22 cellular contexts compared by ENCODE assay signal in the genomic region with DNA sequence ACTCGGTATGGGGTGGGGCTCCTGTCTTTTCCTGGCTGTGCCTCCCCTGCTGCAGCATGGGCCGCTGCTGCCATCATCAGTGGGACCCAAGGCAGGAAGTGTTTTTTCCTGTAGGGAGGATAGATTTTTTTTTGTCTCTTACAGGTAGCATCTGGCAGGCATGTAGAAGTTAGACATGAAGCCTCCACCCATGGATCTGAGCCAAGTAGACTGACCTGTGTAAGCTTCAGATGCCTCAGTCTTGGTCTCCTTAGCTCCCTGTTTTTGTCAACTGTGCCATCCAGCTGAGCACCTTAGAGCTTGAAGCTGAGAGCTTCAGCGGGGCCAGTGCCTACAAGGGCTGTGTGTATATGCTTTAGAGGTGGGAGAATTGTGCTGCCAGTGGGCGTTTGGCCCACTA.
DNase-seq lines count a peak whose midpoint lies in the region; ATAC-seq, FAIRE-seq and TF ChIP-seq lines count a peak whose summit lies in the region.
"Had no signal": no experiment of that assay in that cellular context is flagged by ENCODE, and none has a peak within 500 bp of the region (broad histone marks: within the 10 kb centered on the region; RNA-seq: fewer than 3 reads in every experiment).

No MANE protein-coding gene starts in this region.

- H3K4me3 ChIP-seq in BLaER1 (no peak overlapping the region), DOHH2 (ENCODE audit: low read length) (peak overlapping the region; percentile 53), GM12878 (no peak overlapping the region), hepatocyte (no peak overlapping the region)
- H3K4me3 ChIP-seq: GM23248, PC-9 had no signal

- H4K20me1 ChIP-seq in BLaER1 (peaks cover 80% of the 10 kb centered on the region), DOHH2 (ENCODE audit: control insufficient read depth, insufficient read depth, low read depth, low read length) (no peaks in the 10 kb centered on the region), GM12878 (ENCODE audit: control insufficient read depth, insufficient read depth) (no peaks in the 10 kb centered on the region), hepatocyte (ENCODE audit: insufficient read depth, poor library complexity, severe bottlenecking) (no peaks in the 10 kb centered on the region)

- intact Hi-C loops in GM12878 (cut with micrococcal nuclease; ENCODE audit: unreplicated experiment), result no loop called here

- H3K36me3 Mint-ChIP-seq in activated CD8-positive, alpha-beta memory T cell treated with anti-CD3 and anti-CD28 coated beads, Interleukin-2, amount 10 ng/mL, durations not matched to agents 7 days and 5 days, result no peaks in the 10 kb centered on the region
- H3K36me3 Mint-ChIP-seq: CD8-positive, alpha-beta T cell had no signal

- H3K9me3 Mint-ChIP-seq in activated CD8-positive, alpha-beta memory T cell treated with anti-CD3 and anti-CD28 coated beads, Interleukin-2, amount 10 ng/mL, durations not matched to agents 7 days and 5 days (ENCODE audit: low read depth), result peaks cover 2% of the 10 kb centered on the region
- H3K9me3 Mint-ChIP-seq: CD8-positive, alpha-beta T cell had no signal

- H3K27me3 ChIP-seq in BLaER1, result no peaks in the 10 kb centered on the region
- H3K27me3 ChIP-seq in DOHH2 (ENCODE audit: control insufficient read depth, low read length), result no peaks in the 10 kb centered on the region
- no peaks in the 10 kb centered on the region for H3K27me3 ChIP-seq in GM12878 (replicated peaks in 1 of 2; ENCODE audit: control insufficient read depth in 2 of 2, insufficient read depth in 2 of 2, low read length in 1 of 2)
- no peaks in the 10 kb centered on the region for H3K27me3 ChIP-seq in hepatocyte

- no peak overlapping the region for H3K27ac Mint-ChIP-seq in activated CD8-positive, alpha-beta memory T cell treated with anti-CD3 and anti-CD28 coated beads, Interleukin-2, amount 10 ng/mL, durations not matched to agents 7 days and 5 days
- H3K27ac Mint-ChIP-seq: CD8-positive, alpha-beta T cell had no signal

- peak; percentile 68 for DNase-seq in NCI-H2171 treated with DMSO at 0.1 percent for 48 hours (lab: John Stamatoyannopoulos, UW)
- no peak for DNase-seq in GM12878 (ENCODE audit: low read depth, low spot score)
- DNase-seq in activated CD8-positive, alpha-beta memory T cell treated with anti-CD3 and anti-CD28 coated beads, Interleukin-2, amount 10 ng/mL, durations not matched to agents 7 days and 5 days, result no peak
- no peak for DNase-seq in stimulated activated CD4-positive, alpha-beta T cell treated with anti-CD3 and anti-CD28 coated beads, Interleukin-4, amount 100 ng/mL, for 1 hour
- no peak for DNase-seq in hepatocyte (ENCODE audit: low spot score)
- no peak for DNase-seq in SKM-1 (lab: John Stamatoyannopoulos, UW; ENCODE audit: unreplicated experiment)
- DNase-seq: C1 segment of cervical spinal cord; CD8-positive, alpha-beta T cell; DMS 273 treated with DMSO at 0.1 percent for 48 hours; DMS79; GM23248; H7; NCI-H1092 treated with DMSO at 0.1 percent for 48 hours; NCI-H1436; NCI-H187 treated with DMSO at 0.1 percent for 48 hours; NCI-H446; NCI-H524 treated with DMSO at 0.1 percent for 48 hours; PC-9; Right ventricle myocardium superior had no signal

- H3K27me3 Mint-ChIP-seq in activated CD8-positive, alpha-beta memory T cell treated with anti-CD3 and anti-CD28 coated beads, Interleukin-2, amount 10 ng/mL, durations not matched to agents 7 days and 5 days, result peaks cover 11% of the 10 kb centered on the region

- WGBS in GM12878 (ENCODE audit: insufficient coverage, insufficient replicate concordance, low lambda C conversion rate, missing lambda C conversion rate), result 27% methylated on average over 4 of the region's 4 CpGs
- WGBS in hepatocyte (ENCODE audit: low lambda C conversion rate, missing lambda C conversion rate), result 82% methylated on average over 4 of the region's 4 CpGs

- FAIRE-seq in GM12878 (lab: Jason Lieb, UNC), result no peak
- FAIRE-seq: A204.1 had no signal

- peak; percentile 29; the same call in 1 of the 2 replicates for TF ChIP-seq RAD21 in GM12878 (IDR thresholded peaks at IDR 0.05; ENCODE audit: insufficient read depth, low read depth, low read length)

- H3K9ac ChIP-seq in BLaER1, result no peak overlapping the region
- no peak overlapping the region for H3K9ac ChIP-seq in GM12878 (ENCODE audit: control insufficient read depth, insufficient read depth, low read length)
- H3K9ac ChIP-seq: GM23248 had no signal

- peaks cover 10% of the 10 kb centered on the region for H3K4me1 Mint-ChIP-seq in activated CD8-positive, alpha-beta memory T cell treated with anti-CD3 and anti-CD28 coated beads, Interleukin-2, amount 10 ng/mL, durations not matched to agents 7 days and 5 days

- TF ChIP-seq POLR2A in GM12878 (IDR thresholded peaks at IDR 0.05; ENCODE audit: low read depth, low read length), result no peak

- in situ Hi-C loops in GM12878 (cut with MboI), result no loop called here

- H3K9me2 ChIP-seq in DOHH2 (replicated peaks; ENCODE audit: control insufficient read depth, low read length), result no peaks in the 10 kb centered on the region
- H3K9me2 ChIP-seq in hepatocyte (replicated peaks; ENCODE audit: insufficient read depth), result no peaks in the 10 kb centered on the region

- H3K36me3 ChIP-seq in BLaER1, result peaks cover 29% of the 10 kb centered on the region
- H3K36me3 ChIP-seq in DOHH2 (ENCODE audit: control insufficient read depth, low read length), result peaks cover 10% of the 10 kb centered on the region
- H3K36me3 ChIP-seq in GM12878 (ENCODE audit: control insufficient read depth in 2 of 2, insufficient read depth in 2 of 2, low read length in 1 of 2), result peaks cover 0 to 9% of the 10 kb centered on the region in 2 experiments; a peak in 2 of 4 replicates
- H3K36me3 ChIP-seq in hepatocyte (replicated peaks; ENCODE audit: insufficient read depth, low read depth), result no peaks in the 10 kb centered on the region

- H2AFZ ChIP-seq in GM12878 (ENCODE audit: control insufficient read depth, low read depth, low read length), result no peak overlapping the region
- H2AFZ ChIP-seq in hepatocyte, result no peak overlapping the region
- H2AFZ ChIP-seq: GM23248, PC-9 had no signal

- CTCF ChIA-PET in GM12878 (lab: Yijun Ruan, JAX), result interaction anchor here (0.6 to 2.7 kb wide), 5 partner anchors 7 to 108 kb away, joined by 3 to 11 read pairs (median 8); no protein-coding TSS in a partner anchor
- CTCF ChIA-PET in activated CD8-positive, alpha-beta memory T cell treated with anti-CD3 and anti-CD28 coated beads, Interleukin-2, amount 10 ng/mL, durations not matched to agents 7 days and 5 days (lab: Charles Lee), result no interaction called here

- H3K79me2 ChIP-seq in DOHH2 (ENCODE audit: control insufficient read depth, low read length), result peaks cover 81% of the 10 kb centered on the region
- H3K79me2 ChIP-seq in GM12878 (ENCODE audit: control insufficient read depth, insufficient read depth, low read length), result peaks cover 7% of the 10 kb centered on the region
- peaks cover 29% of the 10 kb centered on the region for H3K79me2 ChIP-seq in hepatocyte

- H3K4me3 Mint-ChIP-seq in activated CD8-positive, alpha-beta memory T cell treated with anti-CD3 and anti-CD28 coated beads, Interleukin-2, amount 10 ng/mL, durations not matched to agents 7 days and 5 days, result no peak overlapping the region
- H3K4me3 Mint-ChIP-seq: CD8-positive, alpha-beta T cell had no signal

- ATAC-seq in GM12878, result no peak
- ATAC-seq in activated CD8-positive, alpha-beta memory T cell treated with anti-CD3 and anti-CD28 coated beads, Interleukin-2, amount 10 ng/mL, durations not matched to agents 7 days and 5 days, result no peak
- ATAC-seq: CD8-positive, alpha-beta T cell had no signal

- TF ChIP-seq EP300 in GM12878 (IDR thresholded peaks at IDR 0.05; ENCODE audit: borderline replicate concordance in 1 of 2, control insufficient read depth in 1 of 2, low read depth in 2 of 2, low read length in 2 of 2), result no peak

- peaks cover 59% of the 10 kb centered on the region for H3F3A ChIP-seq in DOHH2 (ENCODE audit: control insufficient read depth, insufficient read depth)

- SMC1A ChIA-PET in GM12878 (lab: Charles Lee; ENCODE audit: uncharacterized antibody, unreplicated experiment), result interaction anchor here (0.8 to 9.3 kb wide), 9 partner anchors 10 to 95 kb away, joined by 3 to 88 read pairs (median 3); no protein-coding TSS in a partner anchor

- peaks cover 59% of the 10 kb centered on the region for H3K4me1 ChIP-seq in BLaER1
- H3K4me1 ChIP-seq in DOHH2 (ENCODE audit: control insufficient read depth, low read length), result peaks cover 91% of the 10 kb centered on the region
- peaks cover 37% of the 10 kb centered on the region for H3K4me1 ChIP-seq in GM12878 (ENCODE audit: control insufficient read depth, insufficient read depth, low read length)
- H3K4me1 ChIP-seq in hepatocyte (ENCODE audit: insufficient read depth), result peaks cover 8% of the 10 kb centered on the region

- H3K9me3 ChIP-seq in BLaER1 (peaks cover 23% of the 10 kb centered on the region), DOHH2 (ENCODE audit: control insufficient read depth, insufficient read depth, low read length) (no peaks in the 10 kb centered on the region), GM12878 (replicated peaks; ENCODE audit: control insufficient read depth, insufficient read depth, low read length) (no peaks in the 10 kb centered on the region; the same call in 2 of the 3 replicates), hepatocyte (ENCODE audit: low read depth) (no peaks in the 10 kb centered on the region)

- RAD21 ChIA-PET in GM12878 (lab: Charles Lee; ENCODE audit: unreplicated experiment), result interaction anchor here (0.7 to 7.5 kb wide), 6 partner anchors 9 to 91 kb away, joined by 3 to 35 read pairs (median 3); no protein-coding TSS in a partner anchor

- H3K4me2 ChIP-seq in BLaER1 (peak overlapping the region; percentile 72), DOHH2 (ENCODE audit: low read length) (peak overlapping the region; percentile 73), GM12878 (ENCODE audit: control insufficient read depth, insufficient read depth) (no peak overlapping the region), hepatocyte (no peak overlapping the region)
- H3K4me2 ChIP-seq: PC-9 had no signal

- POLR2A ChIA-PET in GM12878 (lab: Charles Lee), result interaction anchor here (0.6 kb wide), 1 partner anchor 38 kb away, joined by 3 read pairs; no protein-coding TSS in a partner anchor

- H3K27ac ChIP-seq in BLaER1, result 0 out of 2 replicates have a peak overlapping the region, but pooled peaks have one; percentile 24
- peak overlapping the region; percentile 95 for H3K27ac ChIP-seq in DOHH2 (ENCODE audit: low read depth, low read length)
- H3K27ac ChIP-seq in GM12878 (ENCODE audit: control insufficient read depth, insufficient read depth), result no peak overlapping the region
- H3K27ac ChIP-seq in hepatocyte, result no peak overlapping the region
- H3K27ac ChIP-seq: GM23248, PC-9 had no signal

- no peak for TF ChIP-seq CTCF in DOHH2 (IDR thresholded peaks at IDR 0.05; ENCODE audit: low read depth, low read length, poor library complexity, severe bottlenecking)
- TF ChIP-seq CTCF in GM12878 (IDR thresholded peaks at IDR 0.05 in 2 of 3, conservative IDR thresholded peaks at IDR 0.05 in 1 of 3; ENCODE audit: control insufficient read depth in 2 of 3, extremely low read depth in 1 of 3, insufficient read depth in 1 of 3, low read depth in 3 of 3, low read length in 3 of 3), result no peak
- TF ChIP-seq CTCF in hepatocyte (IDR thresholded peaks at IDR 0.05; ENCODE audit: poor library complexity), result no peak

- no TSS peak for BruUV-seq in GM12878 (replicated peaks; lab: Mats Ljungman, UMichigan)

TF ChIP-seq in GM12878, 131 proteins besides CTCF, POLR2A, EP300 and RAD21 (continues in another document):
- no peak for TF ChIP-seq CHD4 (IDR thresholded peaks at IDR 0.05)
- TF ChIP-seq SRF (IDR thresholded peaks at IDR 0.05; ENCODE audit: low read depth in 2 of 2, low read length in 2 of 2), result no peak

Comparison
In these comparisons a context has a peak if more than half of its experiments do, and no peak if none do; other contexts are left out.
1. H3K27ac ChIP-seq: peak in BLaER1 (single experiment) and DOHH2 (single experiment); none in GM12878 (single experiment) and hepatocyte (single experiment).
2. H3K4me2 ChIP-seq: peak in BLaER1 (single experiment) and DOHH2 (single experiment); none in GM12878 (single experiment) and hepatocyte (single experiment).